8 cellular contexts compared by ENCODE assay signal in the genomic region with DNA sequence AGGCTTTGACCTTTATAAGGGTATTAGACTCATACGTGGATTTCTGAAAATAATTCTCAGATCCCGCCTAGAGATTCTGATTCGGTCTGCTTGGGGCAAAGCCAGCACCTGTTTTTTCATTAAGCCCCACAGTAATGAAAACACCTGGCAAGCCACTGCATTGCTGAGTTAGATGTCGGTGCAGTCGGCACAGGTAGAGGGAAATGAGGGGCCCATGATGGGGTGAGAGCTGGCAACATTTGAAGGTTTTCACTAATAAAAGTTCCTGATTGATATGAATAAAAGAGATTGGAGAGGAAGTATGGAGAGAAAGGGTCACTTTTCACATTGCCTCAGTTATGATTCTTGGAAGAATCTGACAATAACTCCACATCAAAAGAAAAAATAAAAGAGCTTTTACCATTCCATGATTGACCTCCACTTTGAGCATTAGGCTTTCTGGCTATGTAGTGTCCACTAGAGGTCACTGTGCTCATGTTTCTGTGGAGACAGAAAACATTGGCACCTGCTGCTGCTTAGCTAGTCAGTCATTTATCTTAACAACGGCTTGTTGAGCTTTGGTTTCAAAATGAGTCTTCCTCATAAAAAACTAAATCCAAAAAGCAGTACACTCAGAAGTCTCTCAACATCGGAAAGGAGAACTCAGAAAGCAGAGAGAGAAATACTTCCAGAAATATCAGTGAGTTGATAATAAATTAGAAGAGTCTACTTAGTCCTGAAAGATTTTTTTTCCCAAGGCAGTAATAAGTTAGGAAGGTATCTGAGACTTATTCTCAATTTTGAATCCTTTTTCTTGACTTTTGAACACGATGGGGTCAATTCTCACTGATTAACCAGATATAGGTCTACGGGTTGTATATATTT. TPM values are rescaled to one million over a fixed set of nuclear protein-coding genes. Genes with fewer than 3 reads are reported as not detected.
DNase-seq lines count a peak whose midpoint lies in the region; ATAC-seq and TF ChIP-seq lines count a peak whose summit lies in the region.

No MANE protein-coding gene starts in this region.

- no peak for TF ChIP-seq POLR2A in breast epithelium (IDR thresholded peaks at IDR 0.05)

- no peak overlapping the region for H3K14ac ChIP-seq in H9 (ENCODE audit: insufficient read depth, low read length)

- H3K27me3 ChIP-seq in H9 (ENCODE audit: insufficient read depth, low read length) (no peaks in the 10 kb centered on the region), KMS-11 (ENCODE audit: insufficient read depth, low read depth) (no peaks in the 10 kb centered on the region), OCI-LY3 (ENCODE audit: low read depth, low read length) (peaks cover 12% of the 10 kb centered on the region), breast epithelium (no peaks in the 10 kb centered on the region)

- no peaks in the 10 kb centered on the region for H3K9me3 Mint-ChIP-seq in H9
- H3K9me3 Mint-ChIP-seq in stimulated activated naive B cell treated with anti-CD40 and anti-IgM and Interleukin-4, amounts not matched to agents 10 μg/mL and 1 μg/mL and 100 μg/mL, for 72 hours: no peaks in the 10 kb centered on the region

- no peak overlapping the region for H2AFZ ChIP-seq in H9 (ENCODE audit: low read length)
- peak overlapping the region; percentile 11 for H2AFZ ChIP-seq in KMS-11 (ENCODE audit: low read depth)
- peak overlapping the region; percentile 44; the same call in 1 of the 2 replicates for H2AFZ ChIP-seq in OCI-LY3 (ENCODE audit: low read depth, low read length)

- peaks cover 2% of the 10 kb centered on the region; the same call in 1 of the 2 replicates for H3K27me3 Mint-ChIP-seq in H9 (ENCODE audit: low read depth)
- peaks cover 6 to 11% of the 10 kb centered on the region in 2 donors for H3K27me3 Mint-ChIP-seq in stimulated activated naive B cell treated with anti-CD40 and anti-IgM and Interleukin-4, amounts not matched to agents 10 μg/mL and 1 μg/mL and 100 μg/mL, for 72 hours

- peaks cover 7 to 12% of the 10 kb centered on the region in 2 experiments for H3K4me1 Mint-ChIP-seq in H9
- peaks cover 4 to 8% of the 10 kb centered on the region in 2 donors for H3K4me1 Mint-ChIP-seq in stimulated activated naive B cell treated with anti-CD40 and anti-IgM and Interleukin-4, amounts not matched to agents 10 μg/mL and 1 μg/mL and 100 μg/mL, for 72 hours

- H2BK15ac ChIP-seq in H9 (ENCODE audit: low read depth, low read length): no peak overlapping the region

- no peak overlapping the region for H2BK20ac ChIP-seq in H9 (ENCODE audit: low read depth, low read length, poor library complexity, severe bottlenecking)

- intact Hi-C loops in breast epithelium (cut with DNase I; ENCODE audit: low total_unique reads): no loop called here

- H3K9ac ChIP-seq in H9 (ENCODE audit: extremely low read depth, insufficient read length, low read length): no peak overlapping the region
- H3K9ac ChIP-seq in KMS-11: peak overlapping the region; percentile 13; the same call in 1 of the 2 replicates
- peak overlapping the region; percentile 35; the same call in 1 of the 2 replicates for H3K9ac ChIP-seq in OCI-LY3 (ENCODE audit: low read length)

- no peak overlapping the region for H3K56ac ChIP-seq in H9 (ENCODE audit: insufficient read length, low read depth, low read length)

- H2AK5ac ChIP-seq in H9 (ENCODE audit: insufficient read length, low read length): no peak overlapping the region

- H2BK5ac ChIP-seq in H9 (ENCODE audit: insufficient read length, low read length): no peak overlapping the region

- WGBS in H9 (ENCODE audit: extremely low coverage, insufficient read length, low lambda C conversion rate): no CpG with 5 or more reads among the region's 9 CpGs

- TF ChIP-seq CTCF in GM10266 (IDR thresholded peaks at IDR 0.05; ENCODE audit: control insufficient read depth, insufficient read depth, low read depth, missing control alignments): peak; percentile 84
- peak; percentile 89 for TF ChIP-seq CTCF in H9 (conservative IDR thresholded peaks at IDR 0.05)
- peak; percentile 83 for TF ChIP-seq CTCF in KMS-11 (conservative IDR thresholded peaks at IDR 0.05; ENCODE audit: low read depth, low read length)
- TF ChIP-seq CTCF in OCI-LY3 (IDR thresholded peaks at IDR 0.05; ENCODE audit: low read depth, low read length): peak; percentile 97
- TF ChIP-seq CTCF in breast epithelium (IDR thresholded peaks at IDR 0.05): peak; percentile 47 to 58 (median 50)

- no peak overlapping the region for H3K4ac ChIP-seq in H9 (ENCODE audit: low read depth, low read length)

- no peak overlapping the region for H4K91ac ChIP-seq in H9 (ENCODE audit: insufficient read length, low read depth, low read length)

- peak; percentile 77 for DNase-seq in ACHN
- DNase-seq in GM10266 (ENCODE audit: extremely low spot score): peak; percentile 70
- no peak for DNase-seq in H9
- no peak for DNase-seq in breast epithelium (ENCODE audit: low spot score in 2 of 2)
- peak; percentile 84 for DNase-seq in inferior parietal cortex (ENCODE audit: extremely low spot score)
- peak; percentile 32 for DNase-seq in stimulated activated naive B cell treated with anti-CD40 and anti-IgM and Interleukin-4, amounts not matched to agents 10 μg/mL and 1 μg/mL and 100 μg/mL, for 72 hours

- H3K27ac ChIP-seq in H9 (ENCODE audit: insufficient read length, low read depth, low read length): no peak overlapping the region
- H3K27ac ChIP-seq in KMS-11: peak overlapping the region; percentile 41; the same call in 1 of the 2 replicates
- peak overlapping the region; percentile 74 for H3K27ac ChIP-seq in OCI-LY3 (ENCODE audit: low read length)
- no peak overlapping the region for H3K27ac ChIP-seq in breast epithelium

- ATAC-seq in stimulated activated naive B cell treated with anti-CD40 and anti-IgM and Interleukin-4, amounts not matched to agents 10 μg/mL and 1 μg/mL and 100 μg/mL, for 72 hours (replicated peaks): peak; percentile 96 to 97

- peaks cover 3% of the 10 kb centered on the region; the same call in 1 of the 2 replicates for H3K4me1 ChIP-seq in H9 (ENCODE audit: insufficient read depth, low read length)
- peaks cover 36% of the 10 kb centered on the region for H3K4me1 ChIP-seq in KMS-11 (ENCODE audit: low read depth, poor library complexity, severe bottlenecking)
- H3K4me1 ChIP-seq in OCI-LY3 (ENCODE audit: low read length): peaks cover 23% of the 10 kb centered on the region
- H3K4me1 ChIP-seq in breast epithelium: no peaks in the 10 kb centered on the region

- no peaks in the 10 kb centered on the region for H3K36me3 ChIP-seq in KMS-11 (ENCODE audit: insufficient read depth)
- no peaks in the 10 kb centered on the region for H3K36me3 ChIP-seq in OCI-LY3 (replicated peaks; ENCODE audit: low read depth, low read length)
- H3K36me3 ChIP-seq in breast epithelium: no peaks in the 10 kb centered on the region

- H3T11ph ChIP-seq in H9 (ENCODE audit: low read length): no peak overlapping the region

- no peak overlapping the region for H3K23ac ChIP-seq in H9 (ENCODE audit: insufficient read length, low read depth, low read length)

- H3K4me3 Mint-ChIP-seq in H9: no peak overlapping the region
- peak overlapping the region in 1 of 2 donors; percentile 26 for H3K4me3 Mint-ChIP-seq in stimulated activated naive B cell treated with anti-CD40 and anti-IgM and Interleukin-4, amounts not matched to agents 10 μg/mL and 1 μg/mL and 100 μg/mL, for 72 hours

- H4K5ac ChIP-seq in H9 (ENCODE audit: insufficient read length, low read depth, low read length): no peak overlapping the region

- no peaks in the 10 kb centered on the region for H3K23me2 ChIP-seq in H9 (ENCODE audit: insufficient read length, low read depth, low read length, poor library complexity, severe bottlenecking)

- H3K27ac Mint-ChIP-seq in H9: no peak overlapping the region
- H3K27ac Mint-ChIP-seq in stimulated activated naive B cell treated with anti-CD40 and anti-IgM and Interleukin-4, amounts not matched to agents 10 μg/mL and 1 μg/mL and 100 μg/mL, for 72 hours: no peak overlapping the region

- H3K9me3 ChIP-seq in H9 (ENCODE audit: control insufficient read depth, low read depth, low read length): no peaks in the 10 kb centered on the region
- no peaks in the 10 kb centered on the region for H3K9me3 ChIP-seq in OCI-LY3 (ENCODE audit: insufficient read depth, low read length)
- H3K9me3 ChIP-seq in breast epithelium: no peaks in the 10 kb centered on the region

- no peaks in the 10 kb centered on the region for H3K79me2 ChIP-seq in H9 (ENCODE audit: insufficient read depth, low read length)
- H3K79me2 ChIP-seq in KMS-11 (ENCODE audit: insufficient read depth, low read depth): no peaks in the 10 kb centered on the region
- H3K79me2 ChIP-seq in OCI-LY3 (ENCODE audit: low read length): no peaks in the 10 kb centered on the region

- no peak overlapping the region for H4K8ac ChIP-seq in H9 (replicated peaks; ENCODE audit: insufficient read length, low read depth, low read length)

- H4K20me1 ChIP-seq in H9 (ENCODE audit: control insufficient read depth, insufficient read depth, insufficient read length) (no peaks in the 10 kb centered on the region), KMS-11 (ENCODE audit: insufficient read depth) (no peaks in the 10 kb centered on the region), OCI-LY3 (ENCODE audit: insufficient read depth, low read length) (no peaks in the 10 kb centered on the region)

- H2BK120ac ChIP-seq in H9 (ENCODE audit: low read depth, low read length, poor library complexity, severe bottlenecking): no peak overlapping the region

- no peaks in the 10 kb centered on the region for H3K79me1 ChIP-seq in H9 (ENCODE audit: insufficient read depth, low read depth, low read length, poor library complexity, severe bottlenecking)

- H3K4me2 ChIP-seq in H9 (ENCODE audit: insufficient read depth, insufficient read length, low read length): no peak overlapping the region
- peak overlapping the region; percentile 23 for H3K4me2 ChIP-seq in KMS-11
- H3K4me2 ChIP-seq in OCI-LY3 (ENCODE audit: low read length): peak overlapping the region; percentile 75

- H2BK12ac ChIP-seq in H9 (ENCODE audit: insufficient read length, low read depth, low read length): no peak overlapping the region

- H3K4me3 ChIP-seq in KMS-11 (IDR thresholded peaks at IDR 0.05; ENCODE audit: insufficient read depth, low read depth, low read length) (no peak overlapping the region), OCI-LY3 (ENCODE audit: low read length) (peak overlapping the region; percentile 53), breast epithelium (no peak overlapping the region)

- in situ Hi-C loops in ACHN (cut with HindIII; ENCODE audit: low pct_ligation_motif_present, low pct_unique_long_range_greater_than_20kb, low sequenced_read_pairs): no loop called here

- H3K36me3 Mint-ChIP-seq in H9 (ENCODE audit: insufficient read depth in 1 of 3, low read depth in 3 of 3): no peaks in the 10 kb centered on the region
- no peaks in the 10 kb centered on the region for H3K36me3 Mint-ChIP-seq in stimulated activated naive B cell treated with anti-CD40 and anti-IgM and Interleukin-4, amounts not matched to agents 10 μg/mL and 1 μg/mL and 100 μg/mL, for 72 hours

- no peak overlapping the region for H3K18ac ChIP-seq in H9 (ENCODE audit: insufficient read length, low read depth, low read length)

RNA-seq across cellular contexts. Expression of gene KLHL31, which starts 53.3 kb away (rescaled TPM):
- 0.09 and 0.17 TPM in 2 replicates for total RNA-seq in H9 (2021)
- total RNA-seq in breast epithelium: 10 to 100 TPM in 1 of 3 donors, 1 to 10 TPM in 2; 1.6 to 32.2 (median 1.8) TPM

Comparison
In these comparisons a context has a peak if more than half of its experiments do, and no peak if none do; other contexts are left out.
1. DNase-seq: peak in ACHN (single experiment), GM10266 (single experiment), inferior parietal cortex (single experiment) and stimulated activated naive B cell treated with anti-CD40 and anti-IgM and Interleukin-4, amounts not matched to agents 10 μg/mL and 1 μg/mL and 100 μg/mL, for 72 hours (single experiment); none in H9 (single experiment) and breast epithelium (0 of 2).
2. H3K27ac ChIP-seq: peak in KMS-11 (single experiment) and OCI-LY3 (single experiment); none in H9 (single experiment) and breast epithelium (0 of 2).
3. Peak in every context shown above with its lines, with median percentiles within 50 percentile points of each other: CTCF ChIP-seq.